In genomic region chr4:7831858-7832257, GRCh38 we compare ENCODE assay signal across 11 cellular contexts.
DNase-seq lines count a peak whose midpoint lies in the region; ATAC-seq and TF ChIP-seq lines count a peak whose summit lies in the region.
"Had no signal": no experiment of that assay in that cellular context is flagged by ENCODE, and none has a peak within 500 bp of the region (broad histone marks: within the 10 kb centered on the region; RNA-seq: fewer than 3 reads in every experiment).

No MANE protein-coding gene starts in this region.

- WGBS in sigmoid colon, 2 donors, result 90 to 94% methylated on average over 7 of the region's 7 CpGs

- TF ChIP-seq POLR2A in sigmoid colon (IDR thresholded peaks at IDR 0.05), result no peak

- peak overlapping the region; percentile 52 to 83 (median 79) for H3K4me3 Mint-ChIP-seq in CD4-positive, CD25-positive, alpha-beta regulatory T cell

- H3K4me3 ChIP-seq in CD4-positive, CD25-positive, alpha-beta regulatory T cell (ENCODE audit: low read depth, low read length), result peak overlapping the region; percentile 72
- peak overlapping the region; percentile 5 for H3K4me3 ChIP-seq in effector memory CD4-positive, alpha-beta T cell (ENCODE audit: insufficient read depth, low read depth, low read length, poor library complexity, severe bottlenecking)
- H3K4me3 ChIP-seq in sigmoid colon, result no peak overlapping the region
- H3K4me3 ChIP-seq in dorsolateral prefrontal cortex, result peak overlapping the region in 1 of 59 donors; percentile 4

- intact Hi-C loops in sigmoid colon (cut with DNase I), result no loop called here
- intact Hi-C loops in dorsolateral prefrontal cortex (cut with DNase I), result no loop called here

- no peak for ATAC-seq in CD4-positive, CD25-positive, alpha-beta regulatory T cell (ENCODE audit: low read depth in 2 of 2)
- peak; percentile 7 for ATAC-seq in HG02973 (IDR thresholded peaks at IDR 0.05; ENCODE audit: unreplicated experiment)
- no peak for ATAC-seq in HG03135 (IDR thresholded peaks at IDR 0.05; ENCODE audit: unreplicated experiment)

- no peak for TF ChIP-seq EP300 in sigmoid colon (IDR thresholded peaks at IDR 0.05)

- H3K4me1 Mint-ChIP-seq in CD4-positive, CD25-positive, alpha-beta regulatory T cell, result peaks cover 33 to 59% (median 48%) of the 10 kb centered on the region in 4 donors

- peaks cover 43% of the 10 kb centered on the region for H3K4me1 ChIP-seq in CD4-positive, CD25-positive, alpha-beta regulatory T cell (ENCODE audit: control insufficient read depth, insufficient read depth, low read length, poor library complexity, severe bottlenecking)
- peaks cover 26% of the 10 kb centered on the region for H3K4me1 ChIP-seq in effector memory CD4-positive, alpha-beta T cell (ENCODE audit: control insufficient read depth, insufficient read depth, low read length, poor library complexity, severe bottlenecking)
- H3K4me1 ChIP-seq in sigmoid colon, result peaks cover 0 to 35% (median 31%) of the 10 kb centered on the region in 4 donors

- no peaks in the 10 kb centered on the region for H3K9me3 ChIP-seq in CD4-positive, CD25-positive, alpha-beta regulatory T cell (ENCODE audit: control insufficient read depth in 2 of 2, low read length in 2 of 2)
- no peaks in the 10 kb centered on the region for H3K9me3 ChIP-seq in effector memory CD4-positive, alpha-beta T cell (ENCODE audit: control insufficient read depth, low read length)
- no peaks in the 10 kb centered on the region for H3K9me3 ChIP-seq in sigmoid colon

- H3K9me3 Mint-ChIP-seq in CD4-positive, CD25-positive, alpha-beta regulatory T cell, result peaks cover 0 to 2% (median 0%) of the 10 kb centered on the region in 7 donors

- peak overlapping the region; percentile 68 for H3K27ac ChIP-seq in CD4-positive, CD25-positive, alpha-beta regulatory T cell (ENCODE audit: insufficient read depth, low read length, poor library complexity, severe bottlenecking)
- H3K27ac ChIP-seq in effector memory CD4-positive, alpha-beta T cell (ENCODE audit: insufficient read depth, low read length, poor library complexity, severe bottlenecking), result peak overlapping the region; percentile 58
- H3K27ac ChIP-seq in sigmoid colon (peak overlapping the region; percentile 63 to 81 (median 72)), dorsolateral prefrontal cortex (peak overlapping the region in 24 of 59 donors; percentile 0 to 85 (median 33))

- H3K27ac Mint-ChIP-seq in CD4-positive, CD25-positive, alpha-beta regulatory T cell, result peak overlapping the region; percentile 63 to 93 (median 83)

- no peaks in the 10 kb centered on the region for H3K36me3 ChIP-seq in CD4-positive, CD25-positive, alpha-beta regulatory T cell (ENCODE audit: control insufficient read depth, insufficient read depth, low read length)
- H3K36me3 ChIP-seq in effector memory CD4-positive, alpha-beta T cell (ENCODE audit: control insufficient read depth, insufficient read depth, low read length), result no peaks in the 10 kb centered on the region
- H3K36me3 ChIP-seq in sigmoid colon, result peaks cover 0 to 22% (median 2%) of the 10 kb centered on the region in 4 donors

- TF ChIP-seq CTCF in sigmoid colon (IDR thresholded peaks at IDR 0.05), result no peak
- no peak for TF ChIP-seq CTCF in dorsolateral prefrontal cortex (IDR thresholded peaks at IDR 0.05 in 54 of 56, conservative IDR thresholded peaks at IDR 0.05 in 2 of 56; ENCODE audit: low read depth in 1 of 56, partially characterized antibody in 56 of 56)

- no peaks in the 10 kb centered on the region for H3K27me3 Mint-ChIP-seq in CD4-positive, CD25-positive, alpha-beta regulatory T cell

- DNase-seq in CD4-positive, CD25-positive, alpha-beta regulatory T cell, result no peak
- no peak for DNase-seq in effector memory CD4-positive, alpha-beta T cell
- DNase-seq in sigmoid colon, result peak; percentile 46
- DNase-seq in kidney glomerular epithelial cell (lab: John Stamatoyannopoulos, UW), result no peak
- no peak for DNase-seq in NCI-H187 treated with DMSO at 0.1 percent for 48 hours (lab: John Stamatoyannopoulos, UW)
- no peak for DNase-seq in dorsolateral prefrontal cortex
- DNase-seq: activated gamma-delta T cell treated with Interleukin-2 at 50 U/mL for 16 hours, NCI-H1105 treated with DMSO at 0.1 percent for 48 hours, SIG-M5 had no signal

- peaks cover 3% of the 10 kb centered on the region for H3K36me3 Mint-ChIP-seq in CD4-positive, CD25-positive, alpha-beta regulatory T cell

- no peaks in the 10 kb centered on the region for H3K27me3 ChIP-seq in CD4-positive, CD25-positive, alpha-beta regulatory T cell (ENCODE audit: control insufficient read depth, insufficient read depth, low read length)
- no peaks in the 10 kb centered on the region for H3K27me3 ChIP-seq in effector memory CD4-positive, alpha-beta T cell (replicated peaks; ENCODE audit: control insufficient read depth, insufficient read depth, low read length, poor library complexity, severe bottlenecking)
- H3K27me3 ChIP-seq in sigmoid colon (no peaks in the 10 kb centered on the region), dorsolateral prefrontal cortex (no peaks in the 10 kb centered on the region)

Comparison
In these comparisons a context has a peak if more than half of its experiments do, and no peak if none do; other contexts are left out.
1. H3K4me3 ChIP-seq: peak in CD4-positive, CD25-positive, alpha-beta regulatory T cell (single experiment) and effector memory CD4-positive, alpha-beta T cell (single experiment); none in sigmoid colon (0 of 4).